In the genomic region with DNA sequence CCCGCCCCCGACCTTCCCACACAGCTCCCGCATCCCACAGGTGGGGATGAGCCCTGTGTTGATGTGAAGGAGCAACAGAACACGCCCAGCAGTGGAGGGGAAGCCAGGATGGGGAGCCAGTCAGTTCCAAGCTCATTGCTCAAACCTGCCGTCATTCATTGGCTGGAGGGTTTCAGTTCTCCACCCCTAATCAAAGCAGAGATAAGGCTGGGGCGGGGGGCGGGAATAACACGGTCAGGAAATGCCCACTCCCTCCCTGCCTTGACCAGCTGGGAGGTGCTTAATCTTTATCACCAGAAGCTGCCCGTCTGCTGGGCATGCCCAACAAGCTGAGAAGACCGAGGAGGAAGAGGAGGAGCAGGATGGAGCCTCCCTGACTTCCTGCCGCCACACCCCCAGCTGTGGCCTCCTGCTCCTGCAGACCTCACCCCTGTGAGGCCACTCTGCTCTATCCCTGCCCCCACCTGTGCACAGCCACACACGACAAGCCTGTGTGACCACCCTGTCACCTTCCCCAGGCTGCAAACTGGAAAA, we compare ENCODE assay signal across 29 cellular contexts.
DNase-seq lines count a peak whose midpoint lies in the region; ATAC-seq, FAIRE-seq and TF ChIP-seq lines count a peak whose summit lies in the region.
"Had no signal": no experiment of that assay in that cellular context is flagged by ENCODE, and none has a peak within 500 bp of the region (broad histone marks: within the 10 kb centered on the region; RNA-seq: fewer than 3 reads in every experiment).

No MANE protein-coding gene starts in this region.

- TF ChIP-seq CTCF in endothelial cell of umbilical vein (IDR thresholded peaks at IDR 0.05; ENCODE audit: extremely low read depth in 1 of 2, insufficient read depth in 1 of 2, low read depth in 1 of 2, low read length in 2 of 2) = no peak
- TF ChIP-seq CTCF in neural progenitor cell (IDR thresholded peaks at IDR 0.05) = no peak

- H3K27me3 ChIP-seq in endothelial cell of umbilical vein (ENCODE audit: control insufficient read depth in 2 of 2, insufficient read depth in 2 of 2, low read length in 2 of 2) (no peaks in the 10 kb centered on the region), neural progenitor cell (no peaks in the 10 kb centered on the region)
- H3K27me3 ChIP-seq: dorsolateral prefrontal cortex, SJSA1, thyroid gland had no signal

- no peaks in the 10 kb centered on the region for H3K9me1 ChIP-seq in endothelial cell of umbilical vein (replicated peaks; ENCODE audit: control insufficient read depth, extremely low read depth, insufficient read depth, low read length)

- H3K4me2 ChIP-seq in endothelial cell of umbilical vein (ENCODE audit: insufficient read depth, low read length) (no peak overlapping the region), neural progenitor cell (no peak overlapping the region)

- H3K4me3 ChIP-seq in endothelial cell of umbilical vein (replicated peaks in 1 of 3; ENCODE audit: insufficient read depth in 1 of 3, low read depth in 1 of 3, low read length in 3 of 3) = no peak overlapping the region
- no peak overlapping the region for H3K4me3 ChIP-seq in neural progenitor cell
- H3K4me3 ChIP-seq: dorsolateral prefrontal cortex, GM12878, SJSA1, thyroid gland had no signal

- ATAC-seq in naive thymus-derived CD8-positive, alpha-beta T cell = no peak
- ATAC-seq in HG03045 (IDR thresholded peaks at IDR 0.05; ENCODE audit: unreplicated experiment) (no peak), GM18505 (IDR thresholded peaks at IDR 0.05; ENCODE audit: unreplicated experiment) (no peak)
- ATAC-seq: activated CD8-positive, alpha-beta T cell treated with anti-CD3 and anti-CD28 coated beads, Interleukin-2, amount 10 ng/mL, durations not matched to agents 7 days and 5 days; CD8-positive, alpha-beta T cell; GM12878; HCT116; stimulated activated naive B cell treated with anti-CD40 and anti-IgM and Interleukin-4, amounts not matched to agents 10 μg/mL and 1 μg/mL and 100 μg/mL, for 72 hours had no signal

- H3K4me1 ChIP-seq in endothelial cell of umbilical vein (ENCODE audit: control insufficient read depth, extremely low read depth, insufficient read depth, low read length) (peaks cover 9% of the 10 kb centered on the region), neural progenitor cell (no peaks in the 10 kb centered on the region)

- no peak overlapping the region for H3K4me3 Mint-ChIP-seq in neural progenitor cell
- no peak overlapping the region for H3K4me3 Mint-ChIP-seq in naive thymus-derived CD8-positive, alpha-beta T cell
- H3K4me3 Mint-ChIP-seq: activated CD8-positive, alpha-beta T cell treated with anti-CD3 and anti-CD28 coated beads, Interleukin-2, amount 10 ng/mL, durations not matched to agents 7 days and 5 days; CD8-positive, alpha-beta T cell; nephron; stimulated activated naive B cell treated with anti-CD40 and anti-IgM and Interleukin-4, amounts not matched to agents 10 μg/mL and 1 μg/mL and 100 μg/mL, for 72 hours had no signal

- no peak for TF ChIP-seq POLR2A in endothelial cell of umbilical vein (IDR thresholded peaks at IDR 0.05; ENCODE audit: low read depth, low read length)
- no peak for TF ChIP-seq POLR2A in GM18505 (IDR thresholded peaks at IDR 0.05; ENCODE audit: borderline replicate concordance, extremely low read depth, insufficient read depth, insufficient read length)

- no peaks in the 10 kb centered on the region for H3K79me2 ChIP-seq in endothelial cell of umbilical vein (ENCODE audit: control insufficient read depth, insufficient read depth, low read length)
- no peaks in the 10 kb centered on the region for H3K79me2 ChIP-seq in neural progenitor cell (ENCODE audit: low read depth)

- POLR2A ChIA-PET in endothelial cell of umbilical vein (lab: Charles Lee) = no interaction called here
- POLR2A ChIA-PET in naive thymus-derived CD8-positive, alpha-beta T cell (lab: Charles Lee) = no interaction called here

- DNase-seq in CMK (ENCODE audit: low read depth) (peak; percentile 82), NCI-H226 (peak; percentile 31), endothelial cell of umbilical vein (ENCODE audit: low read depth, low spot score) (no peak), neural progenitor cell (ENCODE audit: low spot score) (no peak)
- DNase-seq in stimulated activated CD4-positive, alpha-beta T cell treated with anti-CD3 and anti-CD28 coated beads, Interleukin-15, amount 100 ng/mL, for 24 hours = no peak
- no peak for DNase-seq in naive thymus-derived CD8-positive, alpha-beta T cell
- DNase-seq: activated CD4-positive, CD25-positive, alpha-beta regulatory T cell; activated CD8-positive, alpha-beta T cell treated with anti-CD3 and anti-CD28 coated beads, Interleukin-2, amount 10 ng/mL, durations not matched to agents 7 days and 5 days; activated naive CD4-positive, alpha-beta T cell; activated T-cell treated with anti-CD3 and anti-CD28 coated beads, Interleukin-2, amount 50 U/mL, for 1 hour; CD8-positive, alpha-beta T cell; dorsolateral prefrontal cortex; foreskin melanocyte; kidney glomerular epithelial cell; midbrain; NCI-H1694 treated with DMSO at 0.1 percent for 48 hours; NCI-H82; stimulated activated CD4-positive, alpha-beta T cell treated with anti-CD3 and anti-CD28 coated beads, Interleukin-1b, Interleukin-23, amount 100 ng/mL, for 48 hours; stimulated activated naive B cell treated with anti-CD40 and anti-IgM and Interleukin-4, amounts not matched to agents 10 μg/mL and 1 μg/mL and 100 μg/mL, for 72 hours; T-helper 2 cell; thyroid gland had no signal

- CTCF ChIA-PET in endothelial cell of umbilical vein (lab: Charles Lee) = interaction anchor here (1.1 to 1.4 kb wide), 3 partner anchors 8 to 83 kb away, joined by 3 to 4 read pairs (median 4); no protein-coding TSS in a partner anchor

- intact Hi-C loops in endothelial cell of umbilical vein (cut with micrococcal nuclease) = no loop called here

- H3K27ac ChIP-seq in endothelial cell of umbilical vein (ENCODE audit: insufficient read depth, low read depth, low read length) (no peak overlapping the region), neural progenitor cell (no peak overlapping the region)
- H3K27ac ChIP-seq: epithelial cell of prostate, SJSA1, thyroid gland had no signal

- dilution Hi-C loops in endothelial cell of umbilical vein (cut with MboI; ENCODE audit: extremely low pct_ligation_motif_present, low sequenced_read_pairs) = no loop called here

- H3K9ac ChIP-seq in endothelial cell of umbilical vein (replicated peaks; ENCODE audit: extremely low read depth, insufficient read depth, low read length) = no peak overlapping the region
- no peak overlapping the region for H3K9ac ChIP-seq in neural progenitor cell

- peaks cover 21% of the 10 kb centered on the region for H3K4me1 Mint-ChIP-seq in neural progenitor cell
- peaks cover 0 to 22% (median 8%) of the 10 kb centered on the region in 4 donors for H3K4me1 Mint-ChIP-seq in naive thymus-derived CD8-positive, alpha-beta T cell

- H2AFZ ChIP-seq in endothelial cell of umbilical vein (ENCODE audit: low read depth, low read length) = peak overlapping the region; percentile 62
- peak overlapping the region; percentile 17 for H2AFZ ChIP-seq in neural progenitor cell (replicated peaks)

- H3K36me3 ChIP-seq in endothelial cell of umbilical vein (ENCODE audit: control insufficient read depth in 2 of 2, extremely low read depth in 1 of 2, insufficient read depth in 2 of 2, low read length in 2 of 2) (no peaks in the 10 kb centered on the region), neural progenitor cell (no peaks in the 10 kb centered on the region)
- H3K36me3 ChIP-seq: SJSA1, thyroid gland had no signal

- no peaks in the 10 kb centered on the region for H3K9me3 ChIP-seq in endothelial cell of umbilical vein (replicated peaks; ENCODE audit: control insufficient read depth, insufficient read depth, low read length)
- H3K9me3 ChIP-seq in neural progenitor cell (ENCODE audit: low read depth) = no peaks in the 10 kb centered on the region
- H3K9me3 ChIP-seq: SJSA1, thyroid gland had no signal

- no peaks in the 10 kb centered on the region for H4K20me1 ChIP-seq in endothelial cell of umbilical vein (replicated peaks; ENCODE audit: control insufficient read depth, extremely low read depth, insufficient read depth, low read length)
- no peaks in the 10 kb centered on the region for H4K20me1 ChIP-seq in neural progenitor cell (ENCODE audit: low read depth)

- peaks cover 4% of the 10 kb centered on the region for H3K27me3 Mint-ChIP-seq in neural progenitor cell (ENCODE audit: insufficient read depth, low read depth)
- peaks cover 5 to 24% (median 10%) of the 10 kb centered on the region in 5 donors for H3K27me3 Mint-ChIP-seq in naive thymus-derived CD8-positive, alpha-beta T cell

- BruUV-seq in endothelial cell of umbilical vein (replicated peaks; lab: Mats Ljungman, UMichigan) = no TSS peak

- no peak overlapping the region for H3K27ac Mint-ChIP-seq in neural progenitor cell
- no peak overlapping the region for H3K27ac Mint-ChIP-seq in naive thymus-derived CD8-positive, alpha-beta T cell
- H3K27ac Mint-ChIP-seq: activated CD8-positive, alpha-beta T cell treated with anti-CD3 and anti-CD28 coated beads, Interleukin-2, amount 10 ng/mL, durations not matched to agents 7 days and 5 days; CD8-positive, alpha-beta T cell; stimulated activated naive B cell treated with anti-CD40 and anti-IgM and Interleukin-4, amounts not matched to agents 10 μg/mL and 1 μg/mL and 100 μg/mL, for 72 hours had no signal

- H3K9me3 Mint-ChIP-seq in neural progenitor cell = peaks cover 2% of the 10 kb centered on the region
- H3K9me3 Mint-ChIP-seq in naive thymus-derived CD8-positive, alpha-beta T cell = peaks cover 0 to 3% (median 0%) of the 10 kb centered on the region in 9 donors
- H3K9me3 Mint-ChIP-seq: CD8-positive, alpha-beta T cell had no signal

- FAIRE-seq in endothelial cell of umbilical vein (lab: Jason Lieb, UNC) = no peak
- FAIRE-seq: bronchial epithelial cell, GM12878 had no signal

- no peaks in the 10 kb centered on the region for H3F3A ChIP-seq in neural progenitor cell (ENCODE audit: low read depth)

- H3K36me3 Mint-ChIP-seq in neural progenitor cell = no peaks in the 10 kb centered on the region
- peaks cover 0 to 4% (median 0%) of the 10 kb centered on the region in 3 donors for H3K36me3 Mint-ChIP-seq in naive thymus-derived CD8-positive, alpha-beta T cell
- H3K36me3 Mint-ChIP-seq: CD8-positive, alpha-beta T cell had no signal

TF ChIP-seq in endothelial cell of umbilical vein, 7 proteins besides CTCF, POLR2A, EP300 and RAD21 (continues in another document):
- TF ChIP-seq FOS (IDR thresholded peaks at IDR 0.05; ENCODE audit: borderline replicate concordance, insufficient read depth, low read length) (no peak), POLR2AphosphoS5 (IDR thresholded peaks at IDR 0.05; ENCODE audit: insufficient read depth, low read depth, low read length) (no peak), JUN (IDR thresholded peaks at IDR 0.05; ENCODE audit: borderline replicate concordance, insufficient read depth, insufficient read length, low read depth) (no peak), GATA2 (IDR thresholded peaks at IDR 0.05; ENCODE audit: insufficient read depth, insufficient read length, low read depth, low read length) (no peak)
- TF ChIP-seq, protein P1, sequence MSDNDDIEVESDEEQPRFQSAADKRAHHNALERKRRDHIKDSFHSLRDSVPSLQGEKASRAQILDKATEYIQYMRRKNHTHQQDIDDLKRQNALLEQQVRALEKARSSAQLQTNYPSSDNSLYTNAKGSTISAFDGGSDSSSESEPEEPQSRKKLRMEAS (IDR thresholded peaks at IDR 0.05; ENCODE audit: insufficient read depth, insufficient read length) = no peak

Comparison
In these comparisons a context has a peak if more than half of its experiments do, and no peak if none do; other contexts are left out.
1. DNase-seq: peak in CMK (single experiment) and NCI-H226 (single experiment); none in endothelial cell of umbilical vein (single experiment), neural progenitor cell (single experiment), stimulated activated CD4-positive, alpha-beta T cell treated with anti-CD3 and anti-CD28 coated beads, Interleukin-15, amount 100 ng/mL, for 24 hours (single experiment) and naive thymus-derived CD8-positive, alpha-beta T cell (0 of 10).